9 cellular contexts compared by ENCODE assay signal in the genomic region with DNA sequence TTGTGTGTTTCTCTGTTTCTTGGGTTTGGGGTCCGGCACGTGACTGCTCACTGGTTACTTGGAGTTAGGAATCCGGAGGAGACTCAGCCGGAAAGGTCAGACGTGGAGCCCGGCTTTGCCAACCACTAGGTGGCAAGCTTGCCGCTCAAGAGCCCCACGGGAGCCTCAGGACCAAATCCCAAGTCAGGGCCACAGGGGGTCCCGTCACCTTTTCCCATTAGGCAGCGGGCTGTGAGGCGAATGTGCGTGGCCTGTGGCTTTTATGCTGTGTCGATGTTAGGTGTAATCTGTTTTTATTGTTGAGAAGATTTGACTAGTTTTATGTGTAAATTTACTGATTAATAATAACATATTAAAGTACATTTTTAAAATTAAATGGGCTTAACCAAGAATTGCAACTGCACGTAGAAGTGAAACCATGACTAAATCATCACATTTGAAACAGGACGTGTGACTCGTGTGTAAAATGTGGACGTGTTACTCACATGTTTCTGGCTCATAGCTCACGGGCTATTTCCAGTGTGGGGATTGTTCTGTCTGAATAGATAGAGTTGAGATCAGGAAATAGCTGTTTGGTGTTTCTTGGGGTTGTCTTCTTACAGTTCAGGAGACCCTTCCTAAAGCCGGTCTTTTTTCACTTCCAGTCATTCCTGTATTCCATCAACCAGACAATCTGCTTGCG. TPM values are rescaled to one million over a fixed set of nuclear protein-coding genes. Genes with fewer than 3 reads are reported as not detected.
DNase-seq lines count a peak whose midpoint lies in the region; ATAC-seq, FAIRE-seq and TF ChIP-seq lines count a peak whose summit lies in the region.
"Not testable (repeated sequence)": the region's sequence is repeated elsewhere in the genome, so short reads cannot be mapped to it uniquely, and the experiment has no call there.
"Had no signal": no experiment of that assay in that cellular context is flagged by ENCODE, and none has a peak within 500 bp of the region (broad histone marks: within the 10 kb centered on the region; RNA-seq: fewer than 3 reads in every experiment).

No MANE protein-coding gene starts in this region.

- not testable (repeated sequence) for BruUV-seq in endothelial cell of umbilical vein (replicated peaks; lab: Mats Ljungman, UMichigan)

- not testable (repeated sequence) for H3K9ac ChIP-seq in endothelial cell of umbilical vein (replicated peaks; ENCODE audit: extremely low read depth, insufficient read depth, low read length)

- H3K36me3 ChIP-seq in endothelial cell of umbilical vein (ENCODE audit: control insufficient read depth in 2 of 2, extremely low read depth in 1 of 2, insufficient read depth in 2 of 2, low read length in 2 of 2) = not testable (repeated sequence)
- H3K36me3 ChIP-seq in osteoblast (ENCODE audit: insufficient read depth, low read length) = peaks cover 19% of the 10 kb centered on the region

- not testable (repeated sequence) for H3K4me2 ChIP-seq in endothelial cell of umbilical vein (ENCODE audit: insufficient read depth, low read length); osteoblast (ENCODE audit: insufficient read depth, low read length)

- H3K4me1 Mint-ChIP-seq in HFFc6 (ENCODE audit: low read depth) = peaks cover 28% of the 10 kb centered on the region
- H3K4me1 Mint-ChIP-seq in T-helper 2 cell treated with Interferon-gamma antibody and Interleukin-4, amounts not matched to agents 5 μg/mL and 100 μg/mL, for 36 hours (ENCODE audit: low read depth) = peaks cover 55% of the 10 kb centered on the region
- H3K4me1 Mint-ChIP-seq in activated naive CD8-positive, alpha-beta T cell treated with anti-CD3 and anti-CD28 coated beads for 36 hours = peaks cover 61% of the 10 kb centered on the region
- H3K4me1 Mint-ChIP-seq in stimulated activated naive CD8-positive, alpha-beta T cell treated with anti-CD3 and anti-CD28 coated beads, Interleukin-15, amount 100 ng/mL, for 72 hours = peaks cover 71% of the 10 kb centered on the region

- H2AFZ ChIP-seq in endothelial cell of umbilical vein (ENCODE audit: low read depth, low read length); osteoblast (ENCODE audit: low read length): not testable (repeated sequence)

- H3K4me3 Mint-ChIP-seq in HFFc6; T-helper 2 cell treated with Interferon-gamma antibody and Interleukin-4, amounts not matched to agents 5 μg/mL and 100 μg/mL, for 36 hours; activated naive CD8-positive, alpha-beta T cell treated with anti-CD3 and anti-CD28 coated beads for 36 hours: not testable (repeated sequence)
- H3K4me3 Mint-ChIP-seq in stimulated activated naive CD8-positive, alpha-beta T cell treated with anti-CD3 and anti-CD28 coated beads, Interleukin-15, amount 100 ng/mL, for 72 hours = peak overlapping the region in 1 of 2 donors; percentile 13

- peak; percentile 4 for DNase-seq in Caki2 (ENCODE audit: low read depth)
- DNase-seq in HFFc6 = peak; percentile 37
- DNase-seq in T-helper 2 cell treated with Interferon-gamma antibody and Interleukin-4, amounts not matched to agents 5 μg/mL and 100 μg/mL, for 36 hours (ENCODE audit: low spot score) = peak; percentile 56
- DNase-seq in activated naive CD8-positive, alpha-beta T cell treated with anti-CD3 and anti-CD28 coated beads for 36 hours = peak; percentile 40
- peak; percentile 24 for DNase-seq in endothelial cell of umbilical vein (ENCODE audit: low read depth, low spot score)
- peak; percentile 43 for DNase-seq in iris pigment epithelial cell (ENCODE audit: low read depth)
- DNase-seq in osteoblast (ENCODE audit: insufficient read length, low spot score, missing footprints) = not testable (repeated sequence)
- DNase-seq in stimulated activated naive CD8-positive, alpha-beta T cell treated with anti-CD3 and anti-CD28 coated beads, Interleukin-15, amount 100 ng/mL, for 72 hours = peak; percentile 24 to 44

- in situ Hi-C loops in Caki2 (cut with HindIII; ENCODE audit: low pct_unique_long_range_greater_than_20kb, low sequenced_read_pairs) = not testable (repeated sequence)

- H3K9me1 ChIP-seq in endothelial cell of umbilical vein (replicated peaks; ENCODE audit: control insufficient read depth, extremely low read depth, insufficient read depth, low read length) = not testable (repeated sequence)

- not testable (repeated sequence) for H3K27ac ChIP-seq in endothelial cell of umbilical vein (ENCODE audit: insufficient read depth, low read depth, low read length)
- H3K27ac ChIP-seq in osteoblast (ENCODE audit: low read depth, low read length) = peak overlapping the region; percentile 51

- TF ChIP-seq POLR2A in endothelial cell of umbilical vein (IDR thresholded peaks at IDR 0.05; ENCODE audit: low read depth, low read length) = not testable (repeated sequence)

- TF ChIP-seq CTCF in HFFc6 (IDR thresholded peaks at IDR 0.05) (peak; percentile 68), endothelial cell of umbilical vein (IDR thresholded peaks at IDR 0.05; ENCODE audit: extremely low read depth in 1 of 2, insufficient read depth in 1 of 2, low read depth in 1 of 2, low read length in 2 of 2) (peak; percentile 32 to 52), osteoblast (IDR thresholded peaks at IDR 0.05; ENCODE audit: extremely low read depth, low read depth, low read length) (peak; percentile 52)

- H3K79me2 ChIP-seq in endothelial cell of umbilical vein (ENCODE audit: control insufficient read depth, insufficient read depth, low read length); osteoblast (ENCODE audit: insufficient read depth, low read length): not testable (repeated sequence)

- H3K4me3 ChIP-seq in endothelial cell of umbilical vein (replicated peaks in 1 of 3; ENCODE audit: insufficient read depth in 1 of 3, low read depth in 1 of 3, low read length in 3 of 3); osteoblast (ENCODE audit: insufficient read depth, low read length): not testable (repeated sequence)

- not testable (repeated sequence) for H3K36me3 Mint-ChIP-seq in HFFc6 (ENCODE audit: low read depth)
- H3K36me3 Mint-ChIP-seq in T-helper 2 cell treated with Interferon-gamma antibody and Interleukin-4, amounts not matched to agents 5 μg/mL and 100 μg/mL, for 36 hours (ENCODE audit: low read depth) = peaks cover 58% of the 10 kb centered on the region
- peaks cover 58% of the 10 kb centered on the region for H3K36me3 Mint-ChIP-seq in activated naive CD8-positive, alpha-beta T cell treated with anti-CD3 and anti-CD28 coated beads for 36 hours

- H3K27me3 ChIP-seq in endothelial cell of umbilical vein (ENCODE audit: control insufficient read depth in 2 of 2, insufficient read depth in 2 of 2, low read length in 2 of 2); osteoblast (ENCODE audit: insufficient read depth, low read length): not testable (repeated sequence)

- peak overlapping the region; percentile 61 for H3K27ac Mint-ChIP-seq in HFFc6
- peak overlapping the region; percentile 65 for H3K27ac Mint-ChIP-seq in T-helper 2 cell treated with Interferon-gamma antibody and Interleukin-4, amounts not matched to agents 5 μg/mL and 100 μg/mL, for 36 hours
- peak overlapping the region; percentile 71 for H3K27ac Mint-ChIP-seq in activated naive CD8-positive, alpha-beta T cell treated with anti-CD3 and anti-CD28 coated beads for 36 hours
- H3K27ac Mint-ChIP-seq in stimulated activated naive CD8-positive, alpha-beta T cell treated with anti-CD3 and anti-CD28 coated beads, Interleukin-15, amount 100 ng/mL, for 72 hours = peak overlapping the region in 1 of 2 donors; percentile 82

- not testable (repeated sequence) for H3K27me3 Mint-ChIP-seq in HFFc6 (ENCODE audit: insufficient read depth); T-helper 2 cell treated with Interferon-gamma antibody and Interleukin-4, amounts not matched to agents 5 μg/mL and 100 μg/mL, for 36 hours (ENCODE audit: low read depth); activated naive CD8-positive, alpha-beta T cell treated with anti-CD3 and anti-CD28 coated beads for 36 hours; stimulated activated naive CD8-positive, alpha-beta T cell treated with anti-CD3 and anti-CD28 coated beads, Interleukin-15, amount 100 ng/mL, for 72 hours

- POLR2A ChIA-PET in endothelial cell of umbilical vein (lab: Charles Lee) = not testable (repeated sequence)

- CTCF ChIA-PET in endothelial cell of umbilical vein (lab: Charles Lee) = interaction anchor here (0.7 to 2.8 kb wide), 6 partner anchors 14 to 454 kb away, joined by 3 to 12 read pairs (median 3); no protein-coding TSS in a partner anchor

- intact Hi-C loops in endothelial cell of umbilical vein (cut with micrococcal nuclease) = not testable (repeated sequence)

- not testable (repeated sequence) for H4K20me1 ChIP-seq in endothelial cell of umbilical vein (replicated peaks; ENCODE audit: control insufficient read depth, extremely low read depth, insufficient read depth, low read length); osteoblast (ENCODE audit: insufficient read depth, low read length)

- not testable (repeated sequence) for H3K9me3 Mint-ChIP-seq in HFFc6; T-helper 2 cell treated with Interferon-gamma antibody and Interleukin-4, amounts not matched to agents 5 μg/mL and 100 μg/mL, for 36 hours; activated naive CD8-positive, alpha-beta T cell treated with anti-CD3 and anti-CD28 coated beads for 36 hours; stimulated activated naive CD8-positive, alpha-beta T cell treated with anti-CD3 and anti-CD28 coated beads, Interleukin-15, amount 100 ng/mL, for 72 hours

- peak; percentile 99 for FAIRE-seq in endothelial cell of umbilical vein (lab: Jason Lieb, UNC)

- not testable (repeated sequence) for H3K9me3 ChIP-seq in endothelial cell of umbilical vein (replicated peaks; ENCODE audit: control insufficient read depth, insufficient read depth, low read length); osteoblast (ENCODE audit: low read depth, low read length)

- peak; percentile 75 for ATAC-seq in stimulated activated naive CD8-positive, alpha-beta T cell treated with anti-CD3 and anti-CD28 coated beads, Interleukin-15, amount 100 ng/mL, for 72 hours

- not testable (repeated sequence) for H3K4me1 ChIP-seq in endothelial cell of umbilical vein (ENCODE audit: control insufficient read depth, extremely low read depth, insufficient read depth, low read length); osteoblast (ENCODE audit: insufficient read depth, low read length)

- dilution Hi-C loops in endothelial cell of umbilical vein (cut with MboI; ENCODE audit: extremely low pct_ligation_motif_present, low sequenced_read_pairs) = not testable (repeated sequence)

RNA-seq across cellular contexts. Expression of gene BANP, which starts 32.3 kb away (rescaled TPM):
- total RNA-seq in Caki2 (2014; rRNA removed; shearing (Covaris generic); ENCODE audit: low replicate concordance) = 14.9 and 16.7 TPM in 2 replicates
- total RNA-seq in HFFc6 (2021; fragmentation: NEBNext Ultra II Directional; extraction: Animal tissue kit (Norgen Biotek cat#: 25700)) = 10 to 100 TPM; 15.6 to 19.0 (median 16.2) TPM
- 10 to 100 TPM; 25.6 to 27.0 TPM for total RNA-seq in activated naive CD8-positive, alpha-beta T cell treated with anti-CD3 and anti-CD28 coated beads for 36 hours
- total RNA-seq in endothelial cell of umbilical vein (33.2 and 33.8 TPM in 2 replicates), osteoblast (20.3 and 23.5 TPM in 2 replicates)
- polyA plus RNA-seq in endothelial cell of umbilical vein = 22.4 and 25.2 TPM in 2 replicates
- polyA plus RNA-seq in endothelial cell of umbilical vein (2011; cell fraction: cytosol; rRNA removed) = 16.6 and 19.1 TPM in 2 replicates
- 49.9 and 54.5 TPM in 2 replicates for polyA plus RNA-seq in endothelial cell of umbilical vein (2011; cell fraction: nucleus; rRNA removed)
- polyA plus RNA-seq in endothelial cell of umbilical vein (2012) = 13.2 and 13.3 TPM in 2 replicates
- polyA minus RNA-seq in endothelial cell of umbilical vein = 28.2 and 31.3 TPM in 2 replicates
- polyA minus RNA-seq in endothelial cell of umbilical vein (2011; cell fraction: cytosol; rRNA and poly(A)+ RNA removed) = 25.3 TPM
- polyA minus RNA-seq in endothelial cell of umbilical vein (2011; cell fraction: nucleus; rRNA and poly(A)+ RNA removed) = 34.3 and 44.2 TPM in 2 replicates

RNA-seq across cellular contexts. Expression of gene CA5A, which starts 47.2 kb away (rescaled TPM):
- not detected in 2 replicates for total RNA-seq in Caki2 (2014; rRNA removed; shearing (Covaris generic); ENCODE audit: low replicate concordance)
- total RNA-seq in HFFc6 (2021; fragmentation: NEBNext Ultra II Directional; extraction: Animal tissue kit (Norgen Biotek cat#: 25700)) = not detected
- total RNA-seq in activated naive CD8-positive, alpha-beta T cell treated with anti-CD3 and anti-CD28 coated beads for 36 hours = not detected
- total RNA-seq in endothelial cell of umbilical vein = not detected in 2 replicates
- polyA plus RNA-seq in endothelial cell of umbilical vein = not detected in 2 replicates
- polyA plus RNA-seq in endothelial cell of umbilical vein (2011; cell fraction: cytosol; rRNA removed) = not detected in 2 replicates
- polyA plus RNA-seq in endothelial cell of umbilical vein (2011; cell fraction: nucleus; rRNA removed) = not detected in 2 replicates
- not detected in 2 replicates for polyA plus RNA-seq in endothelial cell of umbilical vein (2012)
- not detected in 2 replicates for polyA minus RNA-seq in endothelial cell of umbilical vein
- not detected for polyA minus RNA-seq in endothelial cell of umbilical vein (2011; cell fraction: cytosol; rRNA and poly(A)+ RNA removed)
- polyA minus RNA-seq in endothelial cell of umbilical vein (2011; cell fraction: nucleus; rRNA and poly(A)+ RNA removed) = not detected in 2 replicates
- total RNA-seq in osteoblast = not detected in 2 replicates
- total RNA-seq: suprapubic skin had no signal
